Comparison of ENCODE assay signal across 8 cellular contexts in genomic region chr6:154448448-154449096, GRCh38.
DNase-seq lines count a peak whose midpoint lies in the region; ATAC-seq and TF ChIP-seq lines count a peak whose summit lies in the region.

No MANE protein-coding gene starts in this region.

- peaks cover 6% of the 10 kb centered on the region for H3K4me1 ChIP-seq in mesodermal cell (ENCODE audit: control insufficient read depth, insufficient read depth, low read length, poor library complexity, severe bottlenecking)

- H3K4me3 Mint-ChIP-seq in Calu3 (ENCODE audit: low read depth, unreplicated experiment): no peak overlapping the region
- no peak overlapping the region for H3K4me3 Mint-ChIP-seq in naive thymus-derived CD8-positive, alpha-beta T cell

- no peaks in the 10 kb centered on the region for H3K36me3 Mint-ChIP-seq in Calu3 (ENCODE audit: insufficient read depth, unreplicated experiment)
- no peaks in the 10 kb centered on the region for H3K36me3 Mint-ChIP-seq in naive thymus-derived CD8-positive, alpha-beta T cell

- no peaks in the 10 kb centered on the region for H3K9me3 ChIP-seq in mesodermal cell (ENCODE audit: control insufficient read depth, low read length)

- no peaks in the 10 kb centered on the region for H3K9me3 Mint-ChIP-seq in Calu3 (ENCODE audit: low read depth, unreplicated experiment)
- H3K9me3 Mint-ChIP-seq in naive thymus-derived CD8-positive, alpha-beta T cell: no peaks in the 10 kb centered on the region

- CTCF ChIA-PET in Calu3 (lab: Charles Lee): no interaction called here

- H3K4me3 ChIP-seq in coronary artery (peak overlapping the region; percentile 55), mesodermal cell (ENCODE audit: extremely low read depth, insufficient read depth, low read length, poor library complexity, severe bottlenecking) (no peak overlapping the region)

- no peak for TF ChIP-seq CTCF in coronary artery (IDR thresholded peaks at IDR 0.05)
- TF ChIP-seq CTCF in Calu3 (IDR thresholded peaks at IDR 0.05; ENCODE audit: unreplicated experiment): no peak

- no peaks in the 10 kb centered on the region for H3K27me3 Mint-ChIP-seq in Calu3 (ENCODE audit: unreplicated experiment)
- H3K27me3 Mint-ChIP-seq in naive thymus-derived CD8-positive, alpha-beta T cell: peaks cover 0 to 4% (median 0%) of the 10 kb centered on the region in 5 donors

- intact Hi-C loops in Calu3 (cut with micrococcal nuclease; ENCODE audit: unreplicated experiment): no loop called here

- no peak overlapping the region for H3K27ac Mint-ChIP-seq in Calu3 (ENCODE audit: unreplicated experiment)
- no peak overlapping the region for H3K27ac Mint-ChIP-seq in naive thymus-derived CD8-positive, alpha-beta T cell

- ATAC-seq in naive thymus-derived CD8-positive, alpha-beta T cell: no peak

- DNase-seq in AG08395 (ENCODE audit: low spot score) (peak; percentile 74), M059J (ENCODE audit: low read depth) (peak; percentile 91), coronary artery (ENCODE audit: low spot score) (no peak), ureter (ENCODE audit: low spot score) (no peak), Calu3 (no peak), AML-193 (lab: John Stamatoyannopoulos, UW) (no peak)
- no peak for DNase-seq in naive thymus-derived CD8-positive, alpha-beta T cell

- 80 to 84% methylated on average over 5 to 7 of the region's 11 CpGs for WGBS in mesodermal cell (ENCODE audit: insufficient coverage in 2 of 2), 2 experiments

- H3K4me1 Mint-ChIP-seq in Calu3 (ENCODE audit: low read depth, unreplicated experiment): peaks cover 9% of the 10 kb centered on the region
- H3K4me1 Mint-ChIP-seq in naive thymus-derived CD8-positive, alpha-beta T cell: no peaks in the 10 kb centered on the region

- BruUV-seq in Calu3 (replicated peaks; lab: Mats Ljungman, UMichigan): no TSS peak

- no peaks in the 10 kb centered on the region for H3K36me3 ChIP-seq in mesodermal cell (ENCODE audit: control insufficient read depth, insufficient read depth, low read length)

- POLR2A ChIA-PET in naive thymus-derived CD8-positive, alpha-beta T cell (lab: Charles Lee): no interaction called here

- peak overlapping the region; percentile 8 to 74 for H3K27ac ChIP-seq in coronary artery
- peak overlapping the region; percentile 75 for H3K27ac ChIP-seq in mesodermal cell (ENCODE audit: low read depth, low read length, severe bottlenecking)

Comparison
In these comparisons a context has a peak if more than half of its experiments do, and no peak if none do; other contexts are left out.
1. DNase-seq: peak in AG08395 (single experiment) and M059J (single experiment); none in coronary artery (single experiment), ureter (single experiment), Calu3 (single experiment), naive thymus-derived CD8-positive, alpha-beta T cell (0 of 10) and AML-193 (0 of 2).